10 cellular contexts compared by ENCODE assay signal in genomic region chr1:56472860-56473259, GRCh38.
DNase-seq lines count a peak whose midpoint lies in the region; ATAC-seq and TF ChIP-seq lines count a peak whose summit lies in the region.
"Had no signal": no experiment of that assay in that cellular context is flagged by ENCODE, and none has a peak within 500 bp of the region (broad histone marks: within the 10 kb centered on the region; RNA-seq: fewer than 3 reads in every experiment).

No MANE protein-coding gene starts in this region.

- H3K4me3 ChIP-seq in NB4 (ENCODE audit: low read depth, low read length) (no peak overlapping the region), GM23338 (no peak overlapping the region)

- DNase-seq in NB4 (ENCODE audit: low read depth) (peak; percentile 72), foreskin melanocyte (no peak), NCI-H2171 treated with DMSO at 0.1 percent for 48 hours (lab: John Stamatoyannopoulos, UW) (no peak), GM23338 (ENCODE audit: low spot score) (no peak)
- DNase-seq in stimulated activated naive B cell treated with anti-CD40 and anti-IgM and Interleukin-4, amounts not matched to agents 10 μg/mL and 1 μg/mL and 100 μg/mL, for 72 hours, result peak; percentile 58
- DNase-seq: activated CD4-positive, CD25-positive, alpha-beta regulatory T cell; NCI-H2029; occipital lobe had no signal

- no peak for TF ChIP-seq POLR2A in NB4 (IDR thresholded peaks at IDR 0.05; ENCODE audit: extremely low read depth, insufficient read length)

- H3K9me2 ChIP-seq in GM23338 (ENCODE audit: insufficient read depth), result no peaks in the 10 kb centered on the region

- H2AFZ ChIP-seq in GM23338, result no peak overlapping the region

- peaks cover 26 to 38% of the 10 kb centered on the region in 2 donors for H3K27me3 Mint-ChIP-seq in stimulated activated naive B cell treated with anti-CD40 and anti-IgM and Interleukin-4, amounts not matched to agents 10 μg/mL and 1 μg/mL and 100 μg/mL, for 72 hours
- peaks cover 10% of the 10 kb centered on the region for H3K27me3 Mint-ChIP-seq in GM23338 (ENCODE audit: insufficient read depth, low read depth, poor library complexity)

- H3K4me1 ChIP-seq in GM23338 (ENCODE audit: insufficient read depth), result peaks cover 4% of the 10 kb centered on the region; the same call in 1 of the 2 replicates

- H3F3A ChIP-seq in GM23338 (replicated peaks; ENCODE audit: low read depth), result 0 out of 2 replicates have a peak, but pooled peaks cover 4% of the 10 kb centered on the region

- H3K36me3 ChIP-seq in GM23338 (ENCODE audit: insufficient read depth), result no peaks in the 10 kb centered on the region

- 0 out of 2 replicates have a peak, but pooled peaks cover 3% of the 10 kb centered on the region for H4K20me1 ChIP-seq in GM23338 (replicated peaks; ENCODE audit: insufficient read depth)

- peak overlapping the region in 1 of 2 donors; percentile 43 for H3K4me3 Mint-ChIP-seq in stimulated activated naive B cell treated with anti-CD40 and anti-IgM and Interleukin-4, amounts not matched to agents 10 μg/mL and 1 μg/mL and 100 μg/mL, for 72 hours
- no peak overlapping the region for H3K4me3 Mint-ChIP-seq in GM23338

- peaks cover 34 to 49% of the 10 kb centered on the region in 2 donors for H3K4me1 Mint-ChIP-seq in stimulated activated naive B cell treated with anti-CD40 and anti-IgM and Interleukin-4, amounts not matched to agents 10 μg/mL and 1 μg/mL and 100 μg/mL, for 72 hours
- H3K4me1 Mint-ChIP-seq in GM23338, result peaks cover 9% of the 10 kb centered on the region

- no peaks in the 10 kb centered on the region for H3K9me3 Mint-ChIP-seq in stimulated activated naive B cell treated with anti-CD40 and anti-IgM and Interleukin-4, amounts not matched to agents 10 μg/mL and 1 μg/mL and 100 μg/mL, for 72 hours
- no peaks in the 10 kb centered on the region for H3K9me3 Mint-ChIP-seq in GM23338

- no peak overlapping the region for H3K4me2 ChIP-seq in GM23338

- no peaks in the 10 kb centered on the region for H3K27me3 ChIP-seq in GM23338 (ENCODE audit: insufficient read depth)

- no peaks in the 10 kb centered on the region for H3K36me3 Mint-ChIP-seq in stimulated activated naive B cell treated with anti-CD40 and anti-IgM and Interleukin-4, amounts not matched to agents 10 μg/mL and 1 μg/mL and 100 μg/mL, for 72 hours
- no peaks in the 10 kb centered on the region for H3K36me3 Mint-ChIP-seq in GM23338 (ENCODE audit: low read depth)

- H3K27ac Mint-ChIP-seq in stimulated activated naive B cell treated with anti-CD40 and anti-IgM and Interleukin-4, amounts not matched to agents 10 μg/mL and 1 μg/mL and 100 μg/mL, for 72 hours, result no peak overlapping the region
- H3K27ac Mint-ChIP-seq in GM23338, result no peak overlapping the region

- H3K27ac ChIP-seq in GM23338 (ENCODE audit: low read depth), result no peak overlapping the region

- ATAC-seq in GM19324 (IDR thresholded peaks at IDR 0.05; ENCODE audit: low FRiP score, unreplicated experiment), result peak; percentile 72
- ATAC-seq in HG02943 (IDR thresholded peaks at IDR 0.05; ENCODE audit: low read depth, unreplicated experiment), result peak; percentile 68
- peak; percentile 95 to 97 for ATAC-seq in stimulated activated naive B cell treated with anti-CD40 and anti-IgM and Interleukin-4, amounts not matched to agents 10 μg/mL and 1 μg/mL and 100 μg/mL, for 72 hours (replicated peaks)
- ATAC-seq in GM23338, result no peak

- no peak for TF ChIP-seq CTCF in NB4 (IDR thresholded peaks at IDR 0.05; ENCODE audit: low read depth, low read length)
- no peak for TF ChIP-seq CTCF in GM23338 (conservative IDR thresholded peaks at IDR 0.05; ENCODE audit: low read depth in 2 of 2)

- no peaks in the 10 kb centered on the region for H3K79me2 ChIP-seq in GM23338 (replicated peaks; ENCODE audit: insufficient read depth)

TF ChIP-seq in GM23338, 12 proteins besides CTCF, POLR2A, EP300 and RAD21:
- no peak for TF ChIP-seq NANOG (IDR thresholded peaks at IDR 0.05; ENCODE audit: borderline replicate concordance)
- no peak for TF ChIP-seq EZH2 (IDR thresholded peaks at IDR 0.05; ENCODE audit: low read depth, unreplicated experiment)

Comparison
In these comparisons a context has a peak if more than half of its experiments do, and no peak if none do; other contexts are left out.
1. DNase-seq: peak in NB4 (single experiment) and stimulated activated naive B cell treated with anti-CD40 and anti-IgM and Interleukin-4, amounts not matched to agents 10 μg/mL and 1 μg/mL and 100 μg/mL, for 72 hours (single experiment); none in foreskin melanocyte (single experiment), NCI-H2171 treated with DMSO at 0.1 percent for 48 hours (single experiment) and GM23338 (single experiment).